ENCODE assay signal across 1 cellular context in genomic region chr3:127483902-127484591, GRCh38.
TF ChIP-seq lines count a peak whose summit lies in the region.

No MANE protein-coding gene starts in this region.

TF ChIP-seq in GM12878, 131 proteins besides CTCF, POLR2A, EP300 and RAD21 (continued from another document and continues in another):
- no peak for TF ChIP-seq ZBTB40 (IDR thresholded peaks at IDR 0.05; ENCODE audit: borderline replicate concordance)
- TF ChIP-seq TBL1XR1 (IDR thresholded peaks at IDR 0.05; ENCODE audit: low read depth, low read length): peak; percentile 72; the same call in 1 of the 2 replicates
- TF ChIP-seq CHD1 (IDR thresholded peaks at IDR 0.05; ENCODE audit: low read depth, low read length): no peak
- peak; percentile 81 for TF ChIP-seq RELB (IDR thresholded peaks at IDR 0.05; ENCODE audit: low read depth)
- peak; percentile 76 for TF ChIP-seq NFIC (IDR thresholded peaks at IDR 0.05; ENCODE audit: low read depth, low read length)
- peak; percentile 64; the same call in 1 of the 2 replicates for TF ChIP-seq NBN (IDR thresholded peaks at IDR 0.05)
- TF ChIP-seq POU2F2 (IDR thresholded peaks at IDR 0.05; ENCODE audit: borderline replicate concordance, low read depth, low read length): peak; percentile 69; the same call in 2 of the 3 replicates
- TF ChIP-seq TCF12 (IDR thresholded peaks at IDR 0.05; ENCODE audit: low read depth, low read length): peak; percentile 95
- peak; percentile 66; the same call in 1 of the 2 replicates for TF ChIP-seq GATAD2B (conservative IDR thresholded peaks at IDR 0.05; ENCODE audit: low read depth)
- TF ChIP-seq SKIL (IDR thresholded peaks at IDR 0.05; ENCODE audit: low read depth, poor library complexity, severe bottlenecking): peak; percentile 87
- TF ChIP-seq BMI1 (IDR thresholded peaks at IDR 0.05; ENCODE audit: borderline replicate concordance): peak; percentile 43; the same call in 1 of the 2 replicates
- 0 out of 2 replicates have a peak, but pooled peaks have one; percentile 29 for TF ChIP-seq ZNF207 (IDR thresholded peaks at IDR 0.05; ENCODE audit: borderline replicate concordance)
- peak; percentile 76 for TF ChIP-seq EED (IDR thresholded peaks at IDR 0.05; ENCODE audit: low read depth)
- peak; percentile 86 for TF ChIP-seq IKZF1 (conservative IDR thresholded peaks at IDR 0.05)
- peak; percentile 87 for TF ChIP-seq MTA2 (IDR thresholded peaks at IDR 0.05; ENCODE audit: low read depth)
- TF ChIP-seq PAX5 (IDR thresholded peaks at IDR 0.05; ENCODE audit: borderline replicate concordance, low read depth, low read length): peak; percentile 95
- TF ChIP-seq SMARCA5 (IDR thresholded peaks at IDR 0.05): peak; percentile 36; the same call in 1 of the 2 replicates
- TF ChIP-seq CBX3 (IDR thresholded peaks at IDR 0.05; ENCODE audit: borderline replicate concordance, low read depth): no peak
- peak; percentile 78; the same call in 1 of the 2 replicates for TF ChIP-seq BACH1 (IDR thresholded peaks at IDR 0.05; ENCODE audit: borderline replicate concordance)
- no peak for TF ChIP-seq ZBTB4 (CRISPR knock-in tag; IDR thresholded peaks at IDR 0.05)
- peak; percentile 75; the same call in 1 of the 2 replicates for TF ChIP-seq CREB1 (IDR thresholded peaks at IDR 0.05; ENCODE audit: low read depth)
- peak; percentile 31; the same call in 1 of the 2 replicates for TF ChIP-seq ZNF687 (IDR thresholded peaks at IDR 0.05)
- TF ChIP-seq MLLT1 (IDR thresholded peaks at IDR 0.05): peak; percentile 98
- TF ChIP-seq REST (IDR thresholded peaks at IDR 0.05; ENCODE audit: low read depth, low read length): no peak
- TF ChIP-seq MTA3 (IDR thresholded peaks at IDR 0.05; ENCODE audit: borderline replicate concordance, low read length): 0 out of 2 replicates have a peak, but pooled peaks have one; percentile 45
- peak; percentile 79 for TF ChIP-seq CBFB (IDR thresholded peaks at IDR 0.05; ENCODE audit: low read depth)
- 0 out of 2 replicates have a peak, but pooled peaks have one; percentile 20 for TF ChIP-seq ZNF217 (IDR thresholded peaks at IDR 0.05)
- TF ChIP-seq ELK1 (IDR thresholded peaks at IDR 0.05; ENCODE audit: low read depth, low read length): no peak
- TF ChIP-seq MXI1 (IDR thresholded peaks at IDR 0.05; ENCODE audit: low read depth, low read length): 0 out of 2 replicates have a peak, but pooled peaks have one; percentile 27
- peak; percentile 79 for TF ChIP-seq CREM (IDR thresholded peaks at IDR 0.05; ENCODE audit: low read depth)
- peak; percentile 56 for TF ChIP-seq MEF2B (IDR thresholded peaks at IDR 0.05; ENCODE audit: partially characterized antibody, poor library complexity, severe bottlenecking)
- peak; percentile 76 for TF ChIP-seq FOXM1 (IDR thresholded peaks at IDR 0.05; ENCODE audit: low read depth, low read length)
- TF ChIP-seq TCF3 (IDR thresholded peaks at IDR 0.05; ENCODE audit: borderline replicate concordance, insufficient read depth, low read depth, low read length): peak; percentile 38; the same call in 1 of the 2 replicates
- TF ChIP-seq EZH2 (IDR thresholded peaks at IDR 0.05; ENCODE audit: borderline replicate concordance, control insufficient read depth, low read depth, low read length): no peak
- TF ChIP-seq SMAD1 (IDR thresholded peaks at IDR 0.05; ENCODE audit: low read depth, partially characterized antibody): no peak
- peak; percentile 86 to 94 for TF ChIP-seq BHLHE40 (IDR thresholded peaks at IDR 0.05; ENCODE audit: borderline replicate concordance in 1 of 2, low read depth in 2 of 2, low read length in 1 of 2)
